18 cellular contexts compared by ENCODE assay signal in the genomic region with DNA sequence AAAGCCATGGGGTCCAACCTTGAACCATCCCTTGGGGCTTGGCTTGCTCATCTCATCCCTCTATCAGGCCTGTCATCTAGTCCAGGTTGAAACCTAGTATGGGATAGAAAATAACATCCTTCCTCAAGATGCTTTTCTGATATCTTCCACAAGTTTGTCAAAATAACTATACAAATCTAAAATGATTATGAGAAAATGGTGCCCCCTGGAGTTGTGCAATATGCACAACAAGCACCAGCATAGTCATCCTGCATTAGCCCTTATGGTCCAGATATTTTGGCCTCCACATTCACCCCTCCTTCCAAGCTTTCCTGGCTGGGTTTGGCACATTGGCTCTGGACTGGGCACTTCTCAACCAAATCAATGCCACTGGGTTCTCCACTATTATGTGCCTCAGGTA.
A peak's percentile ranks its signal among the peaks of the same experiment; 100 is the strongest.
DNase-seq lines count a peak whose midpoint lies in the region; ATAC-seq and TF ChIP-seq lines count a peak whose summit lies in the region.
"Had no signal": no experiment of that assay in that cellular context is flagged by ENCODE, and none has a peak within 500 bp of the region (broad histone marks: within the 10 kb centered on the region; RNA-seq: fewer than 3 reads in every experiment).

No MANE protein-coding gene starts in this region.

- no peaks in the 10 kb centered on the region for H3K36me3 ChIP-seq in Karpas-422 (ENCODE audit: insufficient read depth, low read length)

- no peak overlapping the region for H3K4me3 ChIP-seq in Karpas-422 (ENCODE audit: low read length)

- H3K4me1 ChIP-seq in Karpas-422 (ENCODE audit: low read length), result no peaks in the 10 kb centered on the region

- H3K4me1 Mint-ChIP-seq in Calu3 (ENCODE audit: low read depth, unreplicated experiment), result peaks cover 2% of the 10 kb centered on the region
- H3K4me1 Mint-ChIP-seq in HFFc6 (ENCODE audit: low read depth), result peaks cover 9% of the 10 kb centered on the region
- peaks cover 3% of the 10 kb centered on the region for H3K4me1 Mint-ChIP-seq in chondrocyte (ENCODE audit: low read depth)
- H3K4me1 Mint-ChIP-seq in neural crest cell, result peaks cover 12% of the 10 kb centered on the region

- H2AFZ ChIP-seq in Karpas-422 (ENCODE audit: low read length), result no peak overlapping the region

- H3K27ac Mint-ChIP-seq in Calu3 (ENCODE audit: unreplicated experiment), result no peak overlapping the region
- H3K27ac Mint-ChIP-seq in HFFc6, result no peak overlapping the region
- no peak overlapping the region for H3K27ac Mint-ChIP-seq in chondrocyte (ENCODE audit: unreplicated experiment)
- H3K27ac Mint-ChIP-seq in neural crest cell (ENCODE audit: unreplicated experiment), result no peak overlapping the region

- H3K9me2 ChIP-seq in Karpas-422 (replicated peaks; ENCODE audit: insufficient read depth, low read length), result no peaks in the 10 kb centered on the region

- no peaks in the 10 kb centered on the region for H3K9me3 Mint-ChIP-seq in Calu3 (ENCODE audit: low read depth, unreplicated experiment)
- H3K9me3 Mint-ChIP-seq in HFFc6, result no peaks in the 10 kb centered on the region
- H3K9me3 Mint-ChIP-seq in chondrocyte (ENCODE audit: low read depth), result no peaks in the 10 kb centered on the region
- H3K9me3 Mint-ChIP-seq in neural crest cell, result peaks cover 3% of the 10 kb centered on the region

- H3K27me3 Mint-ChIP-seq in Calu3 (ENCODE audit: unreplicated experiment), result no peaks in the 10 kb centered on the region
- peaks cover 20% of the 10 kb centered on the region for H3K27me3 Mint-ChIP-seq in HFFc6 (ENCODE audit: insufficient read depth)
- H3K27me3 Mint-ChIP-seq in chondrocyte (ENCODE audit: low read depth), result peaks cover 7% of the 10 kb centered on the region
- H3K27me3 Mint-ChIP-seq in neural crest cell (ENCODE audit: low read depth), result peaks cover under 1% of the 10 kb centered on the region

- H3K79me2 ChIP-seq in Karpas-422 (ENCODE audit: low read length), result no peaks in the 10 kb centered on the region

- H3K27ac ChIP-seq in Karpas-422 (ENCODE audit: low read length), result no peak overlapping the region

- CTCF ChIA-PET in Calu3 (lab: Charles Lee), result no interaction called here

- H3K4me2 ChIP-seq in Karpas-422 (ENCODE audit: low read depth, low read length, poor library complexity, severe bottlenecking), result no peak overlapping the region

- H3K9me3 ChIP-seq in Karpas-422 (ENCODE audit: low read length), result no peaks in the 10 kb centered on the region

- TF ChIP-seq CTCF in Calu3 (IDR thresholded peaks at IDR 0.05; ENCODE audit: unreplicated experiment), result peak; percentile 19
- peak; percentile 28; the same call in 1 of the 2 replicates for TF ChIP-seq CTCF in HFFc6 (IDR thresholded peaks at IDR 0.05)
- peak; percentile 31 for TF ChIP-seq CTCF in chondrocyte (IDR thresholded peaks at IDR 0.05)
- TF ChIP-seq CTCF in neural crest cell (conservative IDR thresholded peaks at IDR 0.05), result peak; percentile 24

- no TSS peak for BruUV-seq in Calu3 (replicated peaks; lab: Mats Ljungman, UMichigan)

- H3K36me3 Mint-ChIP-seq in Calu3 (ENCODE audit: insufficient read depth, unreplicated experiment), result peaks cover under 1% of the 10 kb centered on the region
- no peaks in the 10 kb centered on the region for H3K36me3 Mint-ChIP-seq in HFFc6 (ENCODE audit: low read depth)
- H3K36me3 Mint-ChIP-seq in chondrocyte (ENCODE audit: low read depth), result no peaks in the 10 kb centered on the region
- H3K36me3 Mint-ChIP-seq in neural crest cell (ENCODE audit: low read depth), result no peaks in the 10 kb centered on the region

- no peak overlapping the region for H3K4me3 Mint-ChIP-seq in Calu3 (ENCODE audit: low read depth, unreplicated experiment)
- H3K4me3 Mint-ChIP-seq in HFFc6, result no peak overlapping the region
- H3K4me3 Mint-ChIP-seq in chondrocyte (ENCODE audit: unreplicated experiment), result no peak overlapping the region
- no peak overlapping the region for H3K4me3 Mint-ChIP-seq in neural crest cell

- DNase-seq in Calu3 (no peak), HFFc6 (no peak), chondrocyte (ENCODE audit: low spot score) (no peak), neural crest cell (ENCODE audit: low read depth, low spot score) (no peak), Karpas-422 (no peak), SKM-1 treated with dmso at 0.1 percent for 144 hours (lab: John Stamatoyannopoulos, UW; ENCODE audit: unreplicated experiment) (no peak)
- DNase-seq: C1 segment of cervical spinal cord, DMS 273 treated with DMSO at 0.1 percent for 48 hours, HCEC 1CT, NCI-H1436, NCI-H2029 treated with DMSO at 0.1 percent for 48 hours, NCI-H2171 treated with DMSO at 0.1 percent for 48 hours, NCI-H446 treated with DMSO at 0.1 percent for 48 hours, NCI-H774 had no signal

- no peak overlapping the region for H3K9ac ChIP-seq in Karpas-422 (ENCODE audit: low read length)

- ATAC-seq in HG03196 (IDR thresholded peaks at IDR 0.05; ENCODE audit: unreplicated experiment) (no peak), HG03135 (IDR thresholded peaks at IDR 0.05; ENCODE audit: unreplicated experiment) (no peak)
- ATAC-seq: Panc1, Right ventricle myocardium inferior had no signal

- H4K20me1 ChIP-seq in Karpas-422 (ENCODE audit: insufficient read depth, low read depth, low read length), result no peaks in the 10 kb centered on the region

- intact Hi-C loops in Calu3 (cut with micrococcal nuclease; ENCODE audit: unreplicated experiment), result no loop called here

- no peaks in the 10 kb centered on the region for H3K27me3 ChIP-seq in Karpas-422 (ENCODE audit: low read length)
